In the genomic region with DNA sequence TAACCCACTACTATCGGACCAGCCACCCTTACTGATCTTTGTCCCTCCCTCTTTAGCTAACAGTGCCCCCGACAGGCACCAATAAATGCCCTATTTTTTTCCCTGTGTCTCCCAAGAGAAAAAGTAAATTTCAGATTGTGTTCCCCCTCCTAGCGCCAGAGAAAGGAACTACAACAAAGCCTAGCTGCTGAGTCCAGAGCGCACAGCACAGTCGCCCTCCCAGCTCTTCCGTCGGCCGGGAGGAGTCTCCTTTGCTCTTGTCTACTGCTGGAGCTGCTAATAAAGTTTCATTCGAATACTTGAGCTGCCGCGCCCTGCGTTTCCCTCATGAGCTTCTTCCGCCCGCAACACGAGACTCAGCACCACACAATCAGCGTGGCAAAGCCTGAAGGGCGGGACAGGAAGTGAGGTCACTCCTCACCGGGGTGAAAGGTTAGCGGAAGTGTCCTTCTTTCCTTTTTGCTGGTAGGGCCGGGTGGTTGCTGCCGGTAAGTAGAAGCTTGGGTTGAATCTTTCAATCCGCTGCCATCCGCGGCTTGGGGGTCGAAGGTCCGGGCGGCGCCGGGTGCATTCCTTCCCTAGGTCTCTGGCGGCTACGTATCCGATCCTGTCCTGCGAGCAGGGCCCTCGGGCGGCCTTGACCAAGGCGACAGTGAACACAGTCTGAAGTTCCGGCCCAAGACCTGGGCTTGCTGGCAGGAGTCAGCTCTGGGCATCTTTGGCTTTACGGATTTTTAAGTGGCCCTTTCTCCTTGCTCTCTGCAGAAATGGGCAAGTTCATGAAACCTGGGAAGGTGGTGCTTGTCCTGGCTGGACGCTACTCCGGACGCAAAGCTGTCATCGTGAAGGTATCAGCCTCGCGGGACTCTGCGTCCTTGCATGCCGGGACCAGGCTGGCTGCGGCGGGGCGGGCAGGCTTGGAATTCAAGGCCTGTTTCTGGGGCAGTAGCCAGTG, we compare ENCODE assay signal across 8 cellular contexts. TPM values are rescaled to one million over a fixed set of nuclear protein-coding genes. Genes with fewer than 3 reads are reported as not detected.
DNase-seq lines count a peak whose midpoint lies in the region; TF ChIP-seq lines count a peak whose summit lies in the region.

RPL27 (plus strand) TSS at position 436 of the 955 bp plus-strand sequence; CDS start at position 768, 332 bp downstream.

- H2BK120ac ChIP-seq in H9 (ENCODE audit: low read depth, low read length, poor library complexity, severe bottlenecking) = no peak within 1 kb of the TSS

- no peaks in the 10 kb centered on the region for H3K27me3 Mint-ChIP-seq in H9 (ENCODE audit: low read depth)
- no peaks in the 10 kb centered on the region for H3K27me3 Mint-ChIP-seq in neural progenitor cell (ENCODE audit: insufficient read depth, low read depth)

- in situ Hi-C loops in G401 (cut with HindIII; ENCODE audit: low sequenced_read_pairs) = no loop called here

- peak within 1 kb of the TSS; percentile 40; the same call in 1 of the 2 replicates for H3K4ac ChIP-seq in H9 (ENCODE audit: low read depth, low read length)

- H3K27ac Mint-ChIP-seq in H9 = peak within 1 kb of the TSS; percentile 98 to 100 (median 99)
- peak within 1 kb of the TSS; percentile 98 for H3K27ac Mint-ChIP-seq in neural progenitor cell

- H2AK5ac ChIP-seq in H9 (ENCODE audit: insufficient read length, low read length) = no peak within 1 kb of the TSS

- H3K9me3 ChIP-seq in H9 (ENCODE audit: control insufficient read depth, low read depth, low read length) = no peaks in the 10 kb centered on the region
- no peaks in the 10 kb centered on the region for H3K9me3 ChIP-seq in MG63
- no peaks in the 10 kb centered on the region for H3K9me3 ChIP-seq in neural progenitor cell (ENCODE audit: low read depth)
- H3K9me3 ChIP-seq in subcutaneous abdominal adipose tissue (ENCODE audit: control insufficient read depth in 5 of 5, low read length in 5 of 5) = no peaks in the 10 kb centered on the region

- peak within 1 kb of the TSS; percentile 38 for H3K56ac ChIP-seq in H9 (ENCODE audit: insufficient read length, low read depth, low read length)

- H3F3A ChIP-seq in neural progenitor cell (ENCODE audit: low read depth) = peaks cover 64% of the 10 kb centered on the region

- no peaks in the 10 kb centered on the region for H3K27me3 ChIP-seq in H9 (ENCODE audit: insufficient read depth, low read length)
- H3K27me3 ChIP-seq in MG63 = no peaks in the 10 kb centered on the region
- H3K27me3 ChIP-seq in neural progenitor cell = no peaks in the 10 kb centered on the region
- H3K27me3 ChIP-seq in subcutaneous abdominal adipose tissue (ENCODE audit: control insufficient read depth in 5 of 5, insufficient read depth in 4 of 5, low read length in 5 of 5) = no peaks in the 10 kb centered on the region

- peak within 1 kb of the TSS; percentile 58 for H4K8ac ChIP-seq in H9 (replicated peaks; ENCODE audit: insufficient read length, low read depth, low read length)

- H3K4me1 ChIP-seq in H9 (ENCODE audit: insufficient read depth, low read length) (no peaks in the 10 kb centered on the region), neural progenitor cell (peaks cover 10% of the 10 kb centered on the region), subcutaneous abdominal adipose tissue (ENCODE audit: control insufficient read depth in 5 of 5, insufficient read depth in 5 of 5, low read length in 5 of 5) (peaks cover 8 to 37% (median 36%) of the 10 kb centered on the region in 5 donors)

- H3K79me2 ChIP-seq in H9 (ENCODE audit: insufficient read depth, low read length) (peaks cover 15% of the 10 kb centered on the region; the same call in 1 of the 2 replicates), neural progenitor cell (ENCODE audit: low read depth) (peaks cover 32% of the 10 kb centered on the region)

- H3K23me2 ChIP-seq in H9 (ENCODE audit: insufficient read length, low read depth, low read length, poor library complexity, severe bottlenecking) = peaks cover 10% of the 10 kb centered on the region

- no peak within 1 kb of the TSS for H2BK20ac ChIP-seq in H9 (ENCODE audit: low read depth, low read length, poor library complexity, severe bottlenecking)

- H3K9ac ChIP-seq in H9 (ENCODE audit: extremely low read depth, insufficient read length, low read length) (peak within 1 kb of the TSS; percentile 98), neural progenitor cell (peak within 1 kb of the TSS; percentile 99), subcutaneous abdominal adipose tissue (ENCODE audit: low read length in 5 of 5) (peak within 1 kb of the TSS; percentile 75 to 99 (median 94))

- H3K4me1 Mint-ChIP-seq in H9 (peaks cover 20 to 25% of the 10 kb centered on the region in 2 experiments), neural progenitor cell (peaks cover 24% of the 10 kb centered on the region)

- H3K9me3 Mint-ChIP-seq in H9 = no peaks in the 10 kb centered on the region; a peak in 1 of 5 replicates
- H3K9me3 Mint-ChIP-seq in neural progenitor cell = no peaks in the 10 kb centered on the region

- H4K5ac ChIP-seq in H9 (ENCODE audit: insufficient read length, low read depth, low read length) = peak within 1 kb of the TSS; percentile 74

- WGBS in H9 (ENCODE audit: extremely low coverage, insufficient read length, low lambda C conversion rate) = no CpG with 5 or more reads among the region's 49 CpGs

- no peak within 1 kb of the TSS for H2BK15ac ChIP-seq in H9 (ENCODE audit: low read depth, low read length)

- H2AFZ ChIP-seq in H9 (ENCODE audit: low read length) (no peak within 1 kb of the TSS), neural progenitor cell (replicated peaks) (peak within 1 kb of the TSS; percentile 87)

- no peak within 1 kb of the TSS for H3K23ac ChIP-seq in H9 (ENCODE audit: insufficient read length, low read depth, low read length)

- H3K4me3 ChIP-seq in MG63 (peak within 1 kb of the TSS; percentile 88), foreskin fibroblast (ENCODE audit: low read depth in 1 of 2, low read length in 2 of 2) (peak within 1 kb of the TSS; percentile 87 to 93), neural progenitor cell (peak within 1 kb of the TSS; percentile 79), subcutaneous abdominal adipose tissue (ENCODE audit: low read depth in 1 of 5, low read length in 5 of 5) (peak within 1 kb of the TSS; percentile 73 to 98 (median 92))

- peak within 1 kb of the TSS; percentile 15 for H2BK5ac ChIP-seq in H9 (ENCODE audit: insufficient read length, low read length)

- H3K4me3 Mint-ChIP-seq in H9 (peak within 1 kb of the TSS; percentile 97 to 98), neural progenitor cell (peak within 1 kb of the TSS; percentile 99)

- peak within 1 kb of the TSS; percentile 81 for H3K18ac ChIP-seq in H9 (ENCODE audit: insufficient read length, low read depth, low read length)

- peaks cover 6% of the 10 kb centered on the region for H3K79me1 ChIP-seq in H9 (ENCODE audit: insufficient read depth, low read depth, low read length, poor library complexity, severe bottlenecking)

- DNase-seq in G401 (ENCODE audit: low spot score) (peak; percentile 100), H9 (peak; percentile 100), MG63 (peak; percentile 99), SIG-M5 (lab: John Stamatoyannopoulos, UW) (peak; percentile 99), activated gamma-delta T cell treated with Interleukin-2 at 50 U/mL for 16 hours (peak; percentile 96), foreskin fibroblast (peak; percentile 100), neural progenitor cell (ENCODE audit: low spot score) (peak; percentile 99)

- H3K36me3 ChIP-seq in MG63 = peaks cover 49% of the 10 kb centered on the region
- peaks cover 6% of the 10 kb centered on the region for H3K36me3 ChIP-seq in neural progenitor cell
- peaks cover 7 to 44% (median 32%) of the 10 kb centered on the region in 5 donors for H3K36me3 ChIP-seq in subcutaneous abdominal adipose tissue (ENCODE audit: control insufficient read depth in 5 of 5, insufficient read depth in 5 of 5, low read length in 5 of 5)

- no peaks in the 10 kb centered on the region for H4K20me1 ChIP-seq in H9 (ENCODE audit: control insufficient read depth, insufficient read depth, insufficient read length)
- peaks cover 27% of the 10 kb centered on the region for H4K20me1 ChIP-seq in neural progenitor cell (ENCODE audit: low read depth)

- H3K36me3 Mint-ChIP-seq in H9 (ENCODE audit: insufficient read depth in 1 of 3, low read depth in 3 of 3) (peaks cover 37 to 58% (median 52%) of the 10 kb centered on the region in 3 experiments), neural progenitor cell (peaks cover 27% of the 10 kb centered on the region)

- H3K27ac ChIP-seq in H9 (ENCODE audit: insufficient read length, low read depth, low read length) = peak within 1 kb of the TSS; percentile 13
- peak within 1 kb of the TSS; percentile 97 for H3K27ac ChIP-seq in neural progenitor cell
- peak within 1 kb of the TSS; percentile 94 for H3K27ac ChIP-seq in subcutaneous abdominal adipose tissue (ENCODE audit: low read depth, low read length)

- peak within 1 kb of the TSS; percentile 92 for H3K14ac ChIP-seq in H9 (ENCODE audit: insufficient read depth, low read length)

- no peak within 1 kb of the TSS for H4K91ac ChIP-seq in H9 (ENCODE audit: insufficient read length, low read depth, low read length)

- H2BK12ac ChIP-seq in H9 (ENCODE audit: insufficient read length, low read depth, low read length) = no peak within 1 kb of the TSS

- TF ChIP-seq CTCF in H9 (conservative IDR thresholded peaks at IDR 0.05) (peak; percentile 89), foreskin fibroblast (IDR thresholded peaks at IDR 0.05; ENCODE audit: low read depth, low read length) (peak; percentile 76), neural progenitor cell (IDR thresholded peaks at IDR 0.05) (peak; percentile 78)

- H3K4me2 ChIP-seq in H9 (ENCODE audit: insufficient read depth, insufficient read length, low read length) = peak within 1 kb of the TSS; percentile 95
- peak within 1 kb of the TSS; percentile 92 for H3K4me2 ChIP-seq in neural progenitor cell

- H3T11ph ChIP-seq in H9 (ENCODE audit: low read length) = no peak within 1 kb of the TSS

RNA-seq across cellular contexts. Expression of gene RPL27, which starts in this region (rescaled TPM):
- 1,864 and 2,481 TPM in 2 replicates for total RNA-seq in G401 (2014; rRNA removed; shearing (Covaris generic))
- total RNA-seq in H9 (2021) (1,514 and 1,552 TPM in 2 replicates), neural progenitor cell (ENCODE audit: low replicate concordance) (1,535 and 1,934 TPM in 2 replicates)
- 2,193 and 2,673 TPM in 2 replicates for total RNA-seq in MG63 (2014; rRNA removed; shearing (Covaris generic); ENCODE audit: low replicate concordance)

Comparison
In these comparisons a context has a peak if more than half of its experiments do, and no peak if none do; other contexts are left out.
1. Peak in every context shown above with its lines: DNase-seq, H3K4me3 ChIP-seq and H3K27ac ChIP-seq.
2. H3K27ac ChIP-seq: peak in every context shown above with its lines; median percentile 97 in neural progenitor cell; 94 in subcutaneous abdominal adipose tissue; 13 in H9.